Comparison of ENCODE assay signal across 25 cellular contexts in genomic region chr10:29881336-29881751, GRCh38.
DNase-seq lines count a peak whose midpoint lies in the region; ATAC-seq and TF ChIP-seq lines count a peak whose summit lies in the region.
"Had no signal": no experiment of that assay in that cellular context is flagged by ENCODE, and none has a peak within 500 bp of the region (broad histone marks: within the 10 kb centered on the region; RNA-seq: fewer than 3 reads in every experiment).

No MANE protein-coding gene starts in this region.

- peaks cover 14% of the 10 kb centered on the region for H3K27me3 Mint-ChIP-seq in activated CD4-positive, alpha-beta memory T cell treated with anti-CD3 and anti-CD28 coated beads, Interleukin-2, amount 10 ng/mL, durations not matched to agents 7 days and 5 days

- H3K4me3 ChIP-seq in esophagus muscularis mucosa (no peak overlapping the region), osteoblast (ENCODE audit: insufficient read depth, low read length) (no peak overlapping the region)
- H3K4me3 ChIP-seq: HAP-1, hepatocyte, right lobe of liver, SJCRH30 had no signal

- 56% methylated on average over 9 of the region's 9 CpGs for WGBS in esophagus muscularis mucosa

- CTCF ChIA-PET in activated CD4-positive, alpha-beta memory T cell treated with anti-CD3 and anti-CD28 coated beads, Interleukin-2, amount 10 ng/mL, durations not matched to agents 7 days and 5 days (lab: Charles Lee), result no interaction called here

- H3K79me2 ChIP-seq in osteoblast (ENCODE audit: insufficient read depth, low read length), result no peaks in the 10 kb centered on the region
- H3K79me2 ChIP-seq: hepatocyte had no signal

- POLR2A ChIA-PET in activated CD4-positive, alpha-beta memory T cell treated with anti-CD3 and anti-CD28 coated beads, Interleukin-2, amount 10 ng/mL, durations not matched to agents 7 days and 5 days (lab: Charles Lee), result no interaction called here

- H2AFZ ChIP-seq in osteoblast (ENCODE audit: low read length), result no peak overlapping the region
- H2AFZ ChIP-seq: hepatocyte had no signal

- no peaks in the 10 kb centered on the region for H3K36me3 Mint-ChIP-seq in activated CD4-positive, alpha-beta memory T cell treated with anti-CD3 and anti-CD28 coated beads, Interleukin-2, amount 10 ng/mL, durations not matched to agents 7 days and 5 days (ENCODE audit: low read depth)
- H3K36me3 Mint-ChIP-seq: activated CD8-positive, alpha-beta memory T cell treated with anti-CD3 and anti-CD28 coated beads, Interleukin-2, amount 10 ng/mL, durations not matched to agents 7 days and 5 days; activated naive CD4-positive, alpha-beta T cell treated with anti-CD3 and anti-CD28 coated beads, Interleukin-2, amount 50 U/mL, for 72 hours; CD4-positive, alpha-beta memory T cell; IgD-negative memory B cell; T-cell had no signal

- peaks cover 6 to 51% (median 43%) of the 10 kb centered on the region in 4 donors for H3K4me1 ChIP-seq in esophagus muscularis mucosa
- H3K4me1 ChIP-seq in osteoblast (ENCODE audit: insufficient read depth, low read length), result peaks cover 6% of the 10 kb centered on the region
- H3K4me1 ChIP-seq: HAP-1, right lobe of liver, SJCRH30 had no signal

- H3K9me3 ChIP-seq in esophagus muscularis mucosa (no peaks in the 10 kb centered on the region), osteoblast (ENCODE audit: low read depth, low read length) (no peaks in the 10 kb centered on the region)
- H3K9me3 ChIP-seq: HAP-1, right lobe of liver, SJCRH30 had no signal

- no peaks in the 10 kb centered on the region for H4K20me1 ChIP-seq in osteoblast (ENCODE audit: insufficient read depth, low read length)

- H3K27me3 ChIP-seq in esophagus muscularis mucosa (no peaks in the 10 kb centered on the region), osteoblast (ENCODE audit: insufficient read depth, low read length) (peaks cover 70% of the 10 kb centered on the region)
- H3K27me3 ChIP-seq: hepatocyte, right lobe of liver, SJCRH30 had no signal

- no peaks in the 10 kb centered on the region for H3K9me3 Mint-ChIP-seq in activated CD4-positive, alpha-beta memory T cell treated with anti-CD3 and anti-CD28 coated beads, Interleukin-2, amount 10 ng/mL, durations not matched to agents 7 days and 5 days

- H3K4me2 ChIP-seq in osteoblast (ENCODE audit: insufficient read depth, low read length), result no peak overlapping the region
- H3K4me2 ChIP-seq: hepatocyte had no signal

- no peaks in the 10 kb centered on the region for H3K36me3 ChIP-seq in esophagus muscularis mucosa
- no peaks in the 10 kb centered on the region for H3K36me3 ChIP-seq in osteoblast (ENCODE audit: insufficient read depth, low read length)
- H3K36me3 ChIP-seq: HAP-1, right lobe of liver, SJCRH30 had no signal

- DNase-seq in esophagus muscularis mucosa (ENCODE audit: extremely low spot score) (no peak), left cardiac atrium (peak; percentile 46), posterior vena cava (ENCODE audit: low spot score) (peak; percentile 83), left lobe of liver (ENCODE audit: low spot score) (no peak), osteoblast (ENCODE audit: insufficient read length, low spot score, missing footprints) (no peak)
- DNase-seq in activated CD4-positive, alpha-beta memory T cell treated with anti-CD3 and anti-CD28 coated beads, Interleukin-2, amount 10 ng/mL, durations not matched to agents 7 days and 5 days, result no peak
- DNase-seq: activated CD8-positive, alpha-beta memory T cell treated with anti-CD3 and anti-CD28 coated beads, Interleukin-2, amount 10 ng/mL, durations not matched to agents 7 days and 5 days; CD4-positive, alpha-beta memory T cell; effector CD4-positive, alpha-beta T cell; GDM1; NCI-H1417; NCI-H2081 treated with DMSO at 0.1 percent for 48 hours; NCI-H446; NK-92 treated with Interleukin-12 subunit alpha and Interleukin-12 subunit beta, amount 100 ng/mL, for 24 hours; occipital lobe; right lobe of liver; substantia nigra; T-cell had no signal

- H3K27ac Mint-ChIP-seq in activated CD4-positive, alpha-beta memory T cell treated with anti-CD3 and anti-CD28 coated beads, Interleukin-2, amount 10 ng/mL, durations not matched to agents 7 days and 5 days, result no peak overlapping the region
- H3K27ac Mint-ChIP-seq: activated CD8-positive, alpha-beta memory T cell treated with anti-CD3 and anti-CD28 coated beads, Interleukin-2, amount 10 ng/mL, durations not matched to agents 7 days and 5 days; CD4-positive, alpha-beta memory T cell; IgD-negative memory B cell; T-cell had no signal

- no peak overlapping the region for H3K4me3 Mint-ChIP-seq in activated CD4-positive, alpha-beta memory T cell treated with anti-CD3 and anti-CD28 coated beads, Interleukin-2, amount 10 ng/mL, durations not matched to agents 7 days and 5 days
- H3K4me3 Mint-ChIP-seq: activated CD8-positive, alpha-beta memory T cell treated with anti-CD3 and anti-CD28 coated beads, Interleukin-2, amount 10 ng/mL, durations not matched to agents 7 days and 5 days; CD4-positive, alpha-beta memory T cell; IgD-negative memory B cell; T-cell had no signal

- H3K27ac ChIP-seq in esophagus muscularis mucosa (replicated peaks in 1 of 4), result peak overlapping the region; percentile 21 to 74 (median 42)
- H3K27ac ChIP-seq in osteoblast (ENCODE audit: low read depth, low read length), result no peak overlapping the region
- H3K27ac ChIP-seq: hepatocyte, right lobe of liver, SJCRH30 had no signal

- no peak for TF ChIP-seq CTCF in esophagus muscularis mucosa (IDR thresholded peaks at IDR 0.05)
- no peak for TF ChIP-seq CTCF in osteoblast (IDR thresholded peaks at IDR 0.05; ENCODE audit: extremely low read depth, low read depth, low read length)

- ATAC-seq in left cardiac atrium (peak; percentile 77), left lobe of liver (no peak), HG03432 (IDR thresholded peaks at IDR 0.05; ENCODE audit: unreplicated experiment) (no peak)
- ATAC-seq: activated CD8-positive, alpha-beta memory T cell treated with anti-CD3 and anti-CD28 coated beads, Interleukin-2, amount 10 ng/mL, durations not matched to agents 7 days and 5 days; activated naive CD4-positive, alpha-beta T cell treated with anti-CD3 and anti-CD28 coated beads, Interleukin-2, amount 50 U/mL, for 72 hours; Panc1; right lobe of liver; T-cell had no signal

- no peak for TF ChIP-seq POLR2A in esophagus muscularis mucosa (IDR thresholded peaks at IDR 0.05; ENCODE audit: low read depth)

- intact Hi-C loops in esophagus muscularis mucosa (cut with DNase I) (no loop called here), left cardiac atrium (cut with DNase I) (no loop called here), posterior vena cava (cut with DNase I) (no loop called here)

- no peaks in the 10 kb centered on the region for H3K4me1 Mint-ChIP-seq in activated CD4-positive, alpha-beta memory T cell treated with anti-CD3 and anti-CD28 coated beads, Interleukin-2, amount 10 ng/mL, durations not matched to agents 7 days and 5 days
- H3K4me1 Mint-ChIP-seq: activated CD8-positive, alpha-beta memory T cell treated with anti-CD3 and anti-CD28 coated beads, Interleukin-2, amount 10 ng/mL, durations not matched to agents 7 days and 5 days; CD4-positive, alpha-beta memory T cell; IgD-negative memory B cell; T-cell had no signal

- TF ChIP-seq EP300 in esophagus muscularis mucosa (IDR thresholded peaks at IDR 0.05), result no peak

Comparison
In these comparisons a context has a peak if more than half of its experiments do, and no peak if none do; other contexts are left out.
1. DNase-seq: peak in left cardiac atrium (single experiment) and posterior vena cava (single experiment); none in esophagus muscularis mucosa (single experiment), left lobe of liver (single experiment), activated CD4-positive, alpha-beta memory T cell treated with anti-CD3 and anti-CD28 coated beads, Interleukin-2, amount 10 ng/mL, durations not matched to agents 7 days and 5 days (single experiment) and osteoblast (single experiment).
2. ATAC-seq: peak in left cardiac atrium (2 of 2); none in left lobe of liver (single experiment) and HG03432 (single experiment).